In genomic region chr1:70146488-70146887, GRCh38 we compare ENCODE assay signal across 25 cellular contexts. TPM values are rescaled to one million over a fixed set of nuclear protein-coding genes. Genes with fewer than 3 reads are reported as not detected.
DNase-seq lines count a peak whose midpoint lies in the region; ATAC-seq and TF ChIP-seq lines count a peak whose summit lies in the region.
"Had no signal": no experiment of that assay in that cellular context is flagged by ENCODE, and none has a peak within 500 bp of the region (broad histone marks: within the 10 kb centered on the region; RNA-seq: fewer than 3 reads in every experiment).

No MANE protein-coding gene starts in this region.

- POLR2A ChIA-PET in MCF 10A (lab: Yijun Ruan, JAX), result no interaction called here

- H3K9ac ChIP-seq in adipocyte (ENCODE audit: low read length) (no peak overlapping the region), fibroblast of lung (ENCODE audit: insufficient read depth, low read length) (no peak overlapping the region)

- TF ChIP-seq POLR2A in breast epithelium (IDR thresholded peaks at IDR 0.05), result no peak

- no peaks in the 10 kb centered on the region for H3K79me2 ChIP-seq in fibroblast of lung (ENCODE audit: control insufficient read depth, insufficient read depth, low read length)

- H3K27ac Mint-ChIP-seq in MCF 10A (ENCODE audit: low read depth, unreplicated experiment), result no peak overlapping the region
- H3K27ac Mint-ChIP-seq: activated CD4-positive, alpha-beta T cell treated with anti-CD3 and anti-CD28 coated beads, Interleukin-2, amount 10 ng/mL, durations not matched to agents 7 days and 5 days; naive thymus-derived CD8-positive, alpha-beta T cell; stimulated activated naive CD8-positive, alpha-beta T cell treated with anti-CD3 and anti-CD28 coated beads, Interleukin-15, Interleukin-2, amounts not matched to agents 100 ng/mL and 50 ng/mL, for 24 hours; T-cell had no signal

- intact Hi-C loops in MCF 10A (cut with micrococcal nuclease), result no loop called here
- intact Hi-C loops in breast epithelium (cut with DNase I; ENCODE audit: low total_unique reads), result no loop called here

- no peaks in the 10 kb centered on the region for H3K9me3 Mint-ChIP-seq in MCF 10A (ENCODE audit: unreplicated experiment)
- H3K9me3 Mint-ChIP-seq: activated CD4-positive, alpha-beta T cell treated with anti-CD3 and anti-CD28 coated beads, Interleukin-2, amount 10 ng/mL, durations not matched to agents 7 days and 5 days; endodermal cell; naive thymus-derived CD8-positive, alpha-beta T cell; stimulated activated naive CD8-positive, alpha-beta T cell treated with anti-CD3 and anti-CD28 coated beads, Interleukin-15, Interleukin-2, amounts not matched to agents 100 ng/mL and 50 ng/mL, for 24 hours; T-cell had no signal

- H3K9me3 ChIP-seq in breast epithelium (no peaks in the 10 kb centered on the region), adipocyte (ENCODE audit: control insufficient read depth, low read length) (no peaks in the 10 kb centered on the region), fibroblast of lung (ENCODE audit: control insufficient read depth, insufficient read depth, low read depth, low read length) (no peaks in the 10 kb centered on the region)
- H3K9me3 ChIP-seq: Caco-2, tibial nerve had no signal

- H3K36me3 Mint-ChIP-seq in MCF 10A (ENCODE audit: insufficient read depth, unreplicated experiment), result peaks cover 6% of the 10 kb centered on the region

- TF ChIP-seq CTCF in MCF 10A (IDR thresholded peaks at IDR 0.05; ENCODE audit: unreplicated experiment) (no peak), breast epithelium (IDR thresholded peaks at IDR 0.05) (no peak), fibroblast of lung (conservative IDR thresholded peaks at IDR 0.05 in 1 of 2, IDR thresholded peaks at IDR 0.05 in 1 of 2; ENCODE audit: low read depth in 1 of 2, low read length in 2 of 2) (no peak)

- peaks cover 5% of the 10 kb centered on the region for H3K4me1 Mint-ChIP-seq in MCF 10A (ENCODE audit: insufficient read depth, unreplicated experiment)
- H3K4me1 Mint-ChIP-seq: activated CD4-positive, alpha-beta T cell treated with anti-CD3 and anti-CD28 coated beads, Interleukin-2, amount 10 ng/mL, durations not matched to agents 7 days and 5 days; naive thymus-derived CD8-positive, alpha-beta T cell; T-cell had no signal

- no peak overlapping the region for H3K4me2 ChIP-seq in fibroblast of lung (ENCODE audit: extremely low read depth, insufficient read depth, low read length)

- H3K4me3 ChIP-seq in breast epithelium (no peak overlapping the region), adipocyte (ENCODE audit: low read length) (no peak overlapping the region), fibroblast of lung (replicated peaks in 1 of 4; ENCODE audit: control extremely low read depth in 1 of 4, insufficient read depth in 1 of 4, low read depth in 3 of 4, low read length in 4 of 4) (no peak overlapping the region)
- H3K4me3 ChIP-seq: tibial nerve had no signal

- H3K27me3 ChIP-seq in breast epithelium, result no peaks in the 10 kb centered on the region
- H3K27me3 ChIP-seq in adipocyte (replicated peaks; ENCODE audit: control insufficient read depth, insufficient read depth, low read length), result no peaks in the 10 kb centered on the region
- no peaks in the 10 kb centered on the region for H3K27me3 ChIP-seq in fibroblast of lung (ENCODE audit: control insufficient read depth, insufficient read depth, low read length)
- H3K27me3 ChIP-seq: tibial nerve had no signal

- no peak for ATAC-seq in HG03521 (IDR thresholded peaks at IDR 0.05; ENCODE audit: unreplicated experiment)
- ATAC-seq in GM19395 (IDR thresholded peaks at IDR 0.05; ENCODE audit: unreplicated experiment), result no peak
- ATAC-seq: naive thymus-derived CD8-positive, alpha-beta T cell; T-cell had no signal

- DNase-seq in MCF 10A (ENCODE audit: unreplicated experiment), result peak; percentile 10
- no peak for DNase-seq in breast epithelium (ENCODE audit: low spot score in 2 of 2)
- DNase-seq in adipocyte (ENCODE audit: low read depth), result peak; percentile 22
- peak; percentile 36 to 70 for DNase-seq in fibroblast of lung (ENCODE audit: low read depth in 2 of 2)
- no peak for DNase-seq in activated CD4-positive, alpha-beta T cell treated with anti-CD3 and anti-CD28 coated beads for 1 hour
- DNase-seq in NCI-H1105 (lab: John Stamatoyannopoulos, UW), result no peak
- DNase-seq: activated CD4-positive, alpha-beta T cell treated with anti-CD3 and anti-CD28 coated beads, Interleukin-2, amount 10 ng/mL, durations not matched to agents 7 days and 5 days; activated CD8-positive, alpha-beta memory T cell treated with anti-CD3 and anti-CD28 coated beads, Interleukin-2, amount 50 U/mL, for 48 hours; activated effector memory CD4-positive, alpha-beta T cell treated with anti-CD3 and anti-CD28 coated beads, Interleukin-2, amount 50 U/mL, for 16 hours; amygdala; Caco-2; endodermal cell; foreskin melanocyte; hypothalamus; kidney; naive thymus-derived CD8-positive, alpha-beta T cell; NCI-H2029; NCI-H446; Right ventricle myocardium superior; T-cell had no signal

- H2AFZ ChIP-seq in fibroblast of lung (ENCODE audit: low read length), result no peak overlapping the region

- no peaks in the 10 kb centered on the region for H4K20me1 ChIP-seq in fibroblast of lung (ENCODE audit: control insufficient read depth, extremely low read depth, insufficient read depth, low read length)

- H3K27ac ChIP-seq in breast epithelium, result no peak overlapping the region
- H3K27ac ChIP-seq in fibroblast of lung (ENCODE audit: insufficient read depth, low read length), result no peak overlapping the region
- H3K27ac ChIP-seq: 22Rv1, tibial nerve had no signal

- H3K4me3 Mint-ChIP-seq in MCF 10A (ENCODE audit: unreplicated experiment), result no peak overlapping the region
- H3K4me3 Mint-ChIP-seq: activated CD4-positive, alpha-beta T cell treated with anti-CD3 and anti-CD28 coated beads, Interleukin-2, amount 10 ng/mL, durations not matched to agents 7 days and 5 days; endodermal cell; naive thymus-derived CD8-positive, alpha-beta T cell; stimulated activated naive CD8-positive, alpha-beta T cell treated with anti-CD3 and anti-CD28 coated beads, Interleukin-15, Interleukin-2, amounts not matched to agents 100 ng/mL and 50 ng/mL, for 24 hours; T-cell had no signal

- BruUV-seq in MCF 10A (replicated peaks; lab: Mats Ljungman, UMichigan), result no TSS peak

- no peaks in the 10 kb centered on the region for H3K27me3 Mint-ChIP-seq in MCF 10A (ENCODE audit: insufficient read depth, unreplicated experiment)
- H3K27me3 Mint-ChIP-seq: activated CD4-positive, alpha-beta T cell treated with anti-CD3 and anti-CD28 coated beads, Interleukin-2, amount 10 ng/mL, durations not matched to agents 7 days and 5 days; naive thymus-derived CD8-positive, alpha-beta T cell; stimulated activated naive CD8-positive, alpha-beta T cell treated with anti-CD3 and anti-CD28 coated beads, Interleukin-15, Interleukin-2, amounts not matched to agents 100 ng/mL and 50 ng/mL, for 24 hours; T-cell had no signal

- CTCF ChIA-PET in MCF 10A (lab: Yijun Ruan, JAX), result interaction anchor here (0.5 to 1.5 kb wide), 7 partner anchors 8 to 704 kb away, joined by 3 to 8 read pairs (median 3); no protein-coding TSS in a partner anchor

- H3K4me1 ChIP-seq in breast epithelium (no peaks in the 10 kb centered on the region), adipocyte (ENCODE audit: control insufficient read depth, insufficient read depth, low read length) (peaks cover 15% of the 10 kb centered on the region), fibroblast of lung (ENCODE audit: control insufficient read depth, extremely low read depth, insufficient read depth, low read length) (no peaks in the 10 kb centered on the region)
- H3K4me1 ChIP-seq: Caco-2 had no signal

- H3K36me3 ChIP-seq in breast epithelium, result no peaks in the 10 kb centered on the region
- H3K36me3 ChIP-seq in adipocyte (ENCODE audit: control insufficient read depth, insufficient read depth, low read length, severe bottlenecking), result peaks cover 5% of the 10 kb centered on the region
- no peaks in the 10 kb centered on the region for H3K36me3 ChIP-seq in fibroblast of lung (ENCODE audit: control insufficient read depth, insufficient read depth, low read length)

RNA-seq across cellular contexts. Expression of gene LRRC40, which starts 58.9 kb away (rescaled TPM):
- total RNA-seq in MCF 10A (2022) (14.7 and 14.9 TPM in 2 replicates), breast epithelium (10 to 100 TPM; 13.9 to 22.1 (median 15.4) TPM), fibroblast of lung (15.9 and 16.5 TPM in 2 replicates)
- polyA plus RNA-seq in fibroblast of lung, result 23.5 and 24.2 TPM in 2 replicates
- polyA plus RNA-seq in fibroblast of lung (2012), result 13.1 and 13.6 TPM in 2 replicates
- 1.1 and 1.4 TPM in 2 replicates for polyA minus RNA-seq in fibroblast of lung (ENCODE audit: low replicate concordance)

Comparison
In these comparisons a context has a peak if more than half of its experiments do, and no peak if none do; other contexts are left out.
1. DNase-seq: peak in MCF 10A (single experiment), adipocyte (single experiment) and fibroblast of lung (2 of 2); none in breast epithelium (0 of 2), activated CD4-positive, alpha-beta T cell treated with anti-CD3 and anti-CD28 coated beads for 1 hour (single experiment) and NCI-H1105 (single experiment).